Comparison of ENCODE assay signal across 1 cellular context in the genomic region with DNA sequence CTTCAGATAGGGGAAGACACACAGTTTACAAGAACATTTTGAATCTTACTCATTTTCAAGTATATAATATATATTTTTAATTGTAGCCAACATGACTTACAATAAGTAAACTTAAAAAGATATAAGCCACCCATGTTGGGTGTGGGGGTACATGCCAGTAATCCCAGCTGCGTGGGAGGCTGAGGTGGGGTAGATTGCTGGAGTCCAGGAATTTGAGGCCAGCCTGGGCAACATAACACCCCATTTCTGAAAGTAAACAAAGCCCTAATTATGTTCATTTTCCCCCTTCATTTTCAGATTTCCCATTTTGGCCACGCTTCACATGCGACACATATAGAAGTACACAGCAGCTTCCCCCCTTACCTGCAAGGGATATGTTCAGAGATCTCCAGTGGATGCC.
TF ChIP-seq lines count a peak whose summit lies in the region.

No MANE protein-coding gene starts in this region.

TF ChIP-seq in H1, 55 proteins besides CTCF, POLR2A, EP300 and RAD21:
- TF ChIP-seq POU5F1 (IDR thresholded peaks at IDR 0.05; ENCODE audit: low read depth, low read length): no peak
- no peak for TF ChIP-seq HDAC6 (IDR thresholded peaks at IDR 0.05; ENCODE audit: low read depth, low read length)
- TF ChIP-seq, protein P1, sequence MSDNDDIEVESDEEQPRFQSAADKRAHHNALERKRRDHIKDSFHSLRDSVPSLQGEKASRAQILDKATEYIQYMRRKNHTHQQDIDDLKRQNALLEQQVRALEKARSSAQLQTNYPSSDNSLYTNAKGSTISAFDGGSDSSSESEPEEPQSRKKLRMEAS (IDR thresholded peaks at IDR 0.05): no peak
- no peak for TF ChIP-seq TCF12 (IDR thresholded peaks at IDR 0.05; ENCODE audit: low read depth, low read length)
- no peak for TF ChIP-seq BRCA1 (IDR thresholded peaks at IDR 0.05; ENCODE audit: low read depth, low read length)
- no peak for TF ChIP-seq NRF1 (IDR thresholded peaks at IDR 0.05; ENCODE audit: low read depth, low read length)
- no peak for TF ChIP-seq SIRT6 (IDR thresholded peaks at IDR 0.05; ENCODE audit: low read length)
- TF ChIP-seq ZNF274 (IDR thresholded peaks at IDR 0.05; ENCODE audit: borderline replicate concordance, extremely low read depth, low read length): no peak
- TF ChIP-seq GABPA (IDR thresholded peaks at IDR 0.05; ENCODE audit: borderline replicate concordance, insufficient read depth, low read length): no peak
- TF ChIP-seq SP2 (IDR thresholded peaks at IDR 0.05; ENCODE audit: low read length): no peak
